13 cellular contexts compared by ENCODE assay signal in the genomic region with DNA sequence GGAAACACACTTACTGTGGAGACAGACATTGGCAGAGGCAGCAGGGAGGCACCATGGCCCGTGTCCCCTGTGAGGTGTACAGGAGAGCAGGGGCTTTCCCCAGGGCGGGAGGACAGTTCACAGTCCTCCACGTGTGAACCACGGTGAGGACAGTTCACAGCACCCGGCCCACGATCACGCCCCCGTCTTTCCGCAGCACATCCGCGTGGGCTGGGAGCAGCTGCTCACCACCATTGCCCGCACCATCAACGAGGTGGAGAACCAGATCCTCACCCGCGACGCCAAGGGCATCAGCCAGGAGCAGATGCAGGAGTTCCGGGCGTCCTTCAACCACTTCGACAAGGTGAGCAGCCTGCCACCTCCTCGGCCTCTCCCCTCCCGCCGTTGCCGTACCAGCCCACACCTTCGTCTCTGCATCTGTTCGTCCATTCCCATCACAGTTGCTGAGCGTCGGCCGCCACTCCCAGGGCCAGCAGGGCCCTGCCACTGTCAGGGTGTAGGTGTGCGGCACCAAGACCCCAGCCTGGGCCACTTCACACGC. TPM values are rescaled to one million over a fixed set of nuclear protein-coding genes. Genes with fewer than 3 reads are reported as not detected.
A peak's percentile ranks its signal among the peaks of the same experiment; 100 is the strongest.
DNase-seq lines count a peak whose midpoint lies in the region; ATAC-seq and TF ChIP-seq lines count a peak whose summit lies in the region.
"Had no signal": no experiment of that assay in that cellular context is flagged by ENCODE, and none has a peak within 500 bp of the region (broad histone marks: within the 10 kb centered on the region; RNA-seq: fewer than 3 reads in every experiment).

No MANE protein-coding gene starts in this region.

- H3K36me3 ChIP-seq in HCT116 (ENCODE audit: control insufficient read depth in 1 of 2, insufficient read depth in 2 of 2, low read length in 2 of 2): peaks cover 24 to 78% of the 10 kb centered on the region in 2 experiments; a peak in 3 of 4 replicates

- H3K27ac ChIP-seq in HCT116 (ENCODE audit: low read depth, low read length): no peak overlapping the region
- H3K27ac ChIP-seq in right cardiac atrium (ENCODE audit: low read length): no peak overlapping the region
- H3K27ac ChIP-seq: colonic mucosa had no signal

- H4K20me1 ChIP-seq in HCT116 (ENCODE audit: insufficient read depth): 0 out of 2 replicates have a peak, but pooled peaks cover 3% of the 10 kb centered on the region

- H3K27me3 ChIP-seq in HCT116 (ENCODE audit: insufficient read depth, low read length): no peaks in the 10 kb centered on the region
- H3K27me3 ChIP-seq in right cardiac atrium (ENCODE audit: control insufficient read depth, insufficient read depth): no peaks in the 10 kb centered on the region
- H3K27me3 ChIP-seq: colonic mucosa had no signal

- CTCF ChIA-PET in HCT116 (lab: Charles Lee): no interaction called here
- CTCF ChIA-PET in activated CD8-positive, alpha-beta T cell treated with anti-CD3 and anti-CD28 coated beads, Interleukin-2, amount 10 ng/mL, durations not matched to agents 7 days and 5 days (lab: Charles Lee): no interaction called here

- no peak overlapping the region for H2AFZ ChIP-seq in HCT116 (ENCODE audit: low read depth, low read length, poor library complexity, severe bottlenecking)

- peaks cover 10% of the 10 kb centered on the region for H3K4me1 Mint-ChIP-seq in activated CD8-positive, alpha-beta T cell treated with anti-CD3 and anti-CD28 coated beads, Interleukin-2, amount 10 ng/mL, durations not matched to agents 7 days and 5 days (ENCODE audit: low read depth)

- no peaks in the 10 kb centered on the region for H3K9me3 Mint-ChIP-seq in activated CD8-positive, alpha-beta T cell treated with anti-CD3 and anti-CD28 coated beads, Interleukin-2, amount 10 ng/mL, durations not matched to agents 7 days and 5 days (ENCODE audit: insufficient read depth)
- H3K9me3 Mint-ChIP-seq: activated naive CD4-positive, alpha-beta T cell treated with anti-CD3 and anti-CD28 coated beads, Interleukin-2, amount 10 ng/mL, durations not matched to agents 7 days and 5 days had no signal

- TF ChIP-seq CTCF in HCT116 (IDR thresholded peaks at IDR 0.05 in 2 of 3, conservative IDR thresholded peaks at IDR 0.05 in 1 of 3; ENCODE audit: borderline replicate concordance in 1 of 3, insufficient read depth in 1 of 3, low read depth in 2 of 3, low read length in 2 of 3): no peak

- ATAC-seq in HCT116: no peak
- ATAC-seq in activated CD8-positive, alpha-beta T cell treated with anti-CD3 and anti-CD28 coated beads, Interleukin-2, amount 10 ng/mL, durations not matched to agents 7 days and 5 days: no peak
- ATAC-seq in right cardiac atrium: no peak
- no peak for ATAC-seq in GM18861 (IDR thresholded peaks at IDR 0.05; ENCODE audit: unreplicated experiment)

- no peaks in the 10 kb centered on the region for H3K9me2 ChIP-seq in HCT116 (ENCODE audit: insufficient read depth)

- no peak for TF ChIP-seq POLR2A in HCT116 (IDR thresholded peaks at IDR 0.05; ENCODE audit: borderline replicate concordance, extremely low read depth, insufficient read depth, insufficient read length)

- DNase-seq in HCT116 (ENCODE audit: low read depth, low spot score) (no peak), right cardiac atrium (peak; percentile 16 to 63 (median 47)), GOT3 (lab: John Stamatoyannopoulos, UW) (no peak), NCI-H1105 (lab: John Stamatoyannopoulos, UW) (no peak)
- no peak for DNase-seq in activated CD8-positive, alpha-beta T cell treated with anti-CD3 and anti-CD28 coated beads, Interleukin-2, amount 10 ng/mL, durations not matched to agents 7 days and 5 days
- DNase-seq in stimulated activated CD8-positive, alpha-beta memory T cell treated with anti-CD3 and anti-CD28 coated beads, Interleukin-12 subunit alpha, Interleukin-12 subunit beta, amount 100 ng/mL, for 4 hours (ENCODE audit: low read depth): peak; percentile 41
- DNase-seq: activated CD4-positive, CD25-positive, alpha-beta regulatory T cell; activated naive CD4-positive, alpha-beta T cell treated with anti-CD3 and anti-CD28 coated beads, Interleukin-2, amount 10 ng/mL, durations not matched to agents 7 days and 5 days; colonic mucosa; MV-4-11; NCI-H2171 had no signal

- H3K9ac ChIP-seq in HCT116 (ENCODE audit: low read length): no peak overlapping the region

- no peak for TF ChIP-seq RAD21 in HCT116 (IDR thresholded peaks at IDR 0.05; ENCODE audit: low read depth)

- no TSS peak for BruUV-seq in HCT116 (replicated peaks; lab: Mats Ljungman, UMichigan)

- H3K79me2 ChIP-seq in HCT116 (ENCODE audit: insufficient read depth, low read length): peaks cover 8% of the 10 kb centered on the region; the same call in 1 of the 2 replicates

- H3K4me2 ChIP-seq in HCT116 (ENCODE audit: low read length): no peak overlapping the region

- RAD21 ChIA-PET in HCT116 (lab: Charles Lee; ENCODE audit: low non-redundant PET in 1 of 2, low total read pairs in 2 of 2, uncharacterized antibody in 2 of 2, unreplicated experiment in 2 of 2): no interaction called here

- H3K27me3 Mint-ChIP-seq in activated CD8-positive, alpha-beta T cell treated with anti-CD3 and anti-CD28 coated beads, Interleukin-2, amount 10 ng/mL, durations not matched to agents 7 days and 5 days (ENCODE audit: low read depth): no peaks in the 10 kb centered on the region
- H3K27me3 Mint-ChIP-seq: activated naive CD4-positive, alpha-beta T cell treated with anti-CD3 and anti-CD28 coated beads, Interleukin-2, amount 10 ng/mL, durations not matched to agents 7 days and 5 days had no signal

- H3K4me3 Mint-ChIP-seq in activated CD8-positive, alpha-beta T cell treated with anti-CD3 and anti-CD28 coated beads, Interleukin-2, amount 10 ng/mL, durations not matched to agents 7 days and 5 days: no peak overlapping the region
- H3K4me3 Mint-ChIP-seq: activated naive CD4-positive, alpha-beta T cell treated with anti-CD3 and anti-CD28 coated beads, Interleukin-2, amount 10 ng/mL, durations not matched to agents 7 days and 5 days had no signal

- POLR2A ChIA-PET in HCT116 (lab: Charles Lee): no interaction called here
- POLR2A ChIA-PET in activated CD8-positive, alpha-beta T cell treated with anti-CD3 and anti-CD28 coated beads, Interleukin-2, amount 10 ng/mL, durations not matched to agents 7 days and 5 days (lab: Charles Lee): no interaction called here

- peaks cover 53% of the 10 kb centered on the region for H3K36me3 Mint-ChIP-seq in activated CD8-positive, alpha-beta T cell treated with anti-CD3 and anti-CD28 coated beads, Interleukin-2, amount 10 ng/mL, durations not matched to agents 7 days and 5 days (ENCODE audit: low read depth)

- peak overlapping the region; percentile 29 for H3K27ac Mint-ChIP-seq in activated CD8-positive, alpha-beta T cell treated with anti-CD3 and anti-CD28 coated beads, Interleukin-2, amount 10 ng/mL, durations not matched to agents 7 days and 5 days

- H3K4me1 ChIP-seq in HCT116 (ENCODE audit: control insufficient read depth in 1 of 2, insufficient read depth in 2 of 2, low read length in 2 of 2) (peaks cover 2 to 12% of the 10 kb centered on the region in 2 experiments; a peak in 2 of 4 replicates), right cardiac atrium (ENCODE audit: control insufficient read depth, insufficient read depth, low read length) (peaks cover 9% of the 10 kb centered on the region)
- H3K4me1 ChIP-seq: colonic mucosa had no signal

- H3K4me3 ChIP-seq in HCT116 (replicated peaks in 1 of 2; ENCODE audit: low read depth in 1 of 2, low read length in 2 of 2) (no peak overlapping the region), right cardiac atrium (ENCODE audit: low read length) (no peak overlapping the region)
- H3K4me3 ChIP-seq: colonic mucosa had no signal

- H3K9me3 ChIP-seq in HCT116 (ENCODE audit: control insufficient read depth in 1 of 2, insufficient read depth in 1 of 2, low read depth in 1 of 2, low read length in 2 of 2) (no peaks in the 10 kb centered on the region), right cardiac atrium (ENCODE audit: control insufficient read depth, low read length) (no peaks in the 10 kb centered on the region)
- H3K9me3 ChIP-seq: colonic mucosa had no signal

- WGBS in right cardiac atrium: 71% methylated on average over 30 of the region's 30 CpGs

- intact Hi-C loops in HCT116 (cut with micrococcal nuclease) (no loop called here), right cardiac atrium (cut with DNase I) (loop anchor here in 1 of 4 donors (5.0 kb wide), 1 partner anchor 75 kb away; no protein-coding TSS in a partner anchor)

TF ChIP-seq in HCT116, 20 proteins besides CTCF, POLR2A, EP300 and RAD21:
- TF ChIP-seq POLR2AphosphoS5 (IDR thresholded peaks at IDR 0.05; ENCODE audit: low read depth, low read length): 0 out of 2 replicates have a peak, but pooled peaks have one; percentile 11
- no peak for TF ChIP-seq SRF (IDR thresholded peaks at IDR 0.05; ENCODE audit: low read depth)
- no peak for TF ChIP-seq EZH2phosphoT487 (IDR thresholded peaks at IDR 0.05; ENCODE audit: borderline replicate concordance)
- TF ChIP-seq SIN3A (IDR thresholded peaks at IDR 0.05; ENCODE audit: low read depth): no peak
- TF ChIP-seq ZNF274 (IDR thresholded peaks at IDR 0.05; ENCODE audit: low read depth, low read length): no peak
- TF ChIP-seq CBX3 (IDR thresholded peaks at IDR 0.05; ENCODE audit: low read depth): no peak
TF ChIP-seq in HCT116: peak in this region for 1.

RNA-seq across cellular contexts. Expression of a gene that starts 17.4 kb away (rescaled TPM):
- total RNA-seq in HCT116 (2021; ENCODE audit: unreplicated experiment) (8.8 TPM), right cardiac atrium (under 1 TPM; 0.22 to 0.85 (median 0.54) TPM)
- 8.6 and 10.4 TPM in 2 replicates for polyA plus RNA-seq in HCT116 (2012)
- total RNA-seq in activated CD8-positive, alpha-beta T cell treated with anti-CD3 and anti-CD28 coated beads, Interleukin-2, amount 10 ng/mL, durations not matched to agents 7 days and 5 days: 10 to 100 TPM; 12.2 to 16.2 TPM
- polyA plus RNA-seq in right cardiac atrium: 0.91 TPM

RNA-seq across cellular contexts. Expression of a gene that starts 46.5 kb away (rescaled TPM):
- total RNA-seq in HCT116 (2021; ENCODE audit: unreplicated experiment): not detected
- not detected in 2 replicates for polyA plus RNA-seq in HCT116 (2012)
- not detected for total RNA-seq in activated CD8-positive, alpha-beta T cell treated with anti-CD3 and anti-CD28 coated beads, Interleukin-2, amount 10 ng/mL, durations not matched to agents 7 days and 5 days
- 1 to 10 TPM in 1 of 4 donors, under 1 TPM in 1, not detected in 2; 0.79 to 1.1 TPM for total RNA-seq in right cardiac atrium
- polyA plus RNA-seq in right cardiac atrium: not detected
- total RNA-seq: colonic mucosa, HT1080 had no signal

Comparison
In these comparisons a context has a peak if more than half of its experiments do, and no peak if none do; other contexts are left out.
1. DNase-seq: peak in right cardiac atrium (3 of 3) and stimulated activated CD8-positive, alpha-beta memory T cell treated with anti-CD3 and anti-CD28 coated beads, Interleukin-12 subunit alpha, Interleukin-12 subunit beta, amount 100 ng/mL, for 4 hours (single experiment); none in HCT116 (single experiment), activated CD8-positive, alpha-beta T cell treated with anti-CD3 and anti-CD28 coated beads, Interleukin-2, amount 10 ng/mL, durations not matched to agents 7 days and 5 days (single experiment), GOT3 (single experiment) and NCI-H1105 (single experiment).